ENCODE assay signal across 8 cellular contexts in the genomic region with DNA sequence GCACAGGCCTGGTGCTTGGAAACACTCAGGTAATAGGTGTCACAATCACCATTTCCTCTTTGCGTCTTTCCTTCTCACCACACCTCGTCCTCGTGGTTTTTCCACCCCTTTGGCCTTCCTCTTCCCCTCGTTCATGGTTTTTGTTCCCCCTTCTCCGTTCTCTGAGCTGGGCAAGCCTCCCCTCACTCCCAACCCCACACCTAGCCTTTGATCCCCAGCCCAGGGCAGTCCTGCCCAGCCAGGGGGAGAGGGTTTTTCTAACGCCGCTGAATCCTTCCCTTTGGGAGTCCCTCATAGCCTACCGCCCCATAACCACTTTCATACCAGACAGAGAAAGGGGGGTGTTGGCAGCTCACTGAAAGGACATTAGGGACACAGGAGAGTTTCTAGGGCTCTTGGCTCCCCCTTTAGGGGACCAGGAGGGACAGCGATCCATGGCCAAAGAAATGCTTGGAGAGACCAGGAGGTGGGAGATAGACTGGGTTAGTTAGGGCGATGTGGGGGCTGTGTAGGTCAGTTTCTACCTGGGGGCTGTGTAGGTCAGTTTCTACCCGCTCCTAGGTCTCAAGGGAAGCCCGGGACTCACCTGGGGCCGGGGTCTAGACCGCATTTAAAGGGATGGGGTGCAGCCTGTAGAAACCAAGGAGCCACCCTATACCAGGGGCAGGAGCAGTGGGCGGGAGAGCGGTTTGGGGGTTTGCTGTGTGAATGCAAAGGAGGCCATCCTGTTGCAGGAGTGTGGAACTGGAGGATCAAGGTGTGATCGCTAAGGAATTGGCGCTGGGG. TPM values are rescaled to one million over a fixed set of nuclear protein-coding genes. Genes with fewer than 3 reads are reported as not detected.
A peak's percentile ranks its signal among the peaks of the same experiment; 100 is the strongest.
DNase-seq lines count a peak whose midpoint lies in the region; ATAC-seq and TF ChIP-seq lines count a peak whose summit lies in the region.

No MANE protein-coding gene starts in this region.

- CTCF ChIA-PET in activated CD4-positive, alpha-beta T cell treated with anti-CD3 and anti-CD28 coated beads for 36 hours (lab: Charles Lee): interaction anchor here (0.6 kb wide), 1 partner anchor 25 kb away, joined by 3 read pairs; no protein-coding TSS in a partner anchor

- POLR2A ChIA-PET in activated CD4-positive, alpha-beta T cell treated with anti-CD3 and anti-CD28 coated beads for 36 hours (lab: Charles Lee): interaction anchor here (0.6 kb wide), 1 partner anchor 16 kb away, joined by 3 read pairs; no protein-coding TSS in a partner anchor

- peaks cover 19 to 58% (median 51%) of the 10 kb centered on the region in 4 donors for H3K4me1 ChIP-seq in esophagus muscularis mucosa

- TF ChIP-seq CTCF in esophagus muscularis mucosa (IDR thresholded peaks at IDR 0.05) (no peak), osteocyte (IDR thresholded peaks at IDR 0.05) (peak; percentile 59)

- no peak for TF ChIP-seq EP300 in esophagus muscularis mucosa (IDR thresholded peaks at IDR 0.05)

- DNase-seq in activated CD4-positive, alpha-beta T cell treated with anti-CD3 and anti-CD28 coated beads for 36 hours: no peak
- DNase-seq in activated CD4-positive, alpha-beta T cell treated with anti-CD3 and anti-CD28 coated beads for 4 hours: no peak
- DNase-seq in RPMI7951 (ENCODE audit: low read depth): peak; percentile 65
- DNase-seq in esophagus muscularis mucosa (ENCODE audit: extremely low spot score): no peak
- no peak for DNase-seq in osteocyte (ENCODE audit: extremely low spot score, unreplicated experiment)

- H3K4me3 ChIP-seq in esophagus muscularis mucosa: peak overlapping the region; percentile 76 to 93 (median 76)

- TF ChIP-seq POLR2A in esophagus muscularis mucosa (IDR thresholded peaks at IDR 0.05; ENCODE audit: low read depth): no peak

- no peak overlapping the region for H3K27ac Mint-ChIP-seq in activated CD4-positive, alpha-beta T cell treated with anti-CD3 and anti-CD28 coated beads for 36 hours
- H3K27ac Mint-ChIP-seq in osteocyte (ENCODE audit: unreplicated experiment): peak overlapping the region; percentile 83

- no peak for ATAC-seq in activated CD4-positive, alpha-beta T cell treated with anti-CD3 and anti-CD28 coated beads for 36 hours
- ATAC-seq in GM19455 (IDR thresholded peaks at IDR 0.05; ENCODE audit: unreplicated experiment): no peak
- ATAC-seq in GM19397 (IDR thresholded peaks at IDR 0.05; ENCODE audit: unreplicated experiment): no peak
- ATAC-seq in HG03108 (IDR thresholded peaks at IDR 0.05; ENCODE audit: unreplicated experiment): no peak

- no peaks in the 10 kb centered on the region for H3K36me3 Mint-ChIP-seq in activated CD4-positive, alpha-beta T cell treated with anti-CD3 and anti-CD28 coated beads for 36 hours (ENCODE audit: low read depth)
- peaks cover 9% of the 10 kb centered on the region for H3K36me3 Mint-ChIP-seq in osteocyte (ENCODE audit: unreplicated experiment)

- H3K27ac ChIP-seq in esophagus muscularis mucosa (replicated peaks in 1 of 4): peak overlapping the region; percentile 85 to 91 (median 88)

- peaks cover 2 to 34% (median 31%) of the 10 kb centered on the region in 4 donors for H3K36me3 ChIP-seq in esophagus muscularis mucosa

- no peaks in the 10 kb centered on the region for H3K27me3 ChIP-seq in esophagus muscularis mucosa

- intact Hi-C loops in activated CD4-positive, alpha-beta T cell treated with anti-CD3 and anti-CD28 coated beads for 36 hours (cut with DNase I, micrococcal nuclease): no loop called here
- intact Hi-C loops in esophagus muscularis mucosa (cut with DNase I): no loop called here

- peaks cover 27% of the 10 kb centered on the region for H3K27me3 Mint-ChIP-seq in activated CD4-positive, alpha-beta T cell treated with anti-CD3 and anti-CD28 coated beads for 36 hours
- H3K27me3 Mint-ChIP-seq in osteocyte (ENCODE audit: unreplicated experiment): no peaks in the 10 kb centered on the region

- peak overlapping the region; percentile 58 for H3K4me3 Mint-ChIP-seq in activated CD4-positive, alpha-beta T cell treated with anti-CD3 and anti-CD28 coated beads for 36 hours
- H3K4me3 Mint-ChIP-seq in osteocyte (ENCODE audit: unreplicated experiment): peak overlapping the region; percentile 90

- peaks cover 19% of the 10 kb centered on the region for H3K4me1 Mint-ChIP-seq in activated CD4-positive, alpha-beta T cell treated with anti-CD3 and anti-CD28 coated beads for 36 hours
- peaks cover 35% of the 10 kb centered on the region for H3K4me1 Mint-ChIP-seq in osteocyte (ENCODE audit: unreplicated experiment)

- no peaks in the 10 kb centered on the region for H3K9me3 ChIP-seq in esophagus muscularis mucosa

- 20% methylated on average over 18 of the region's 18 CpGs for WGBS in esophagus muscularis mucosa

- no peaks in the 10 kb centered on the region for H3K9me3 Mint-ChIP-seq in activated CD4-positive, alpha-beta T cell treated with anti-CD3 and anti-CD28 coated beads for 36 hours (ENCODE audit: low read depth)
- H3K9me3 Mint-ChIP-seq in osteocyte (ENCODE audit: unreplicated experiment): no peaks in the 10 kb centered on the region

RNA-seq across cellular contexts. Expression of a gene that starts 1.4 kb away (rescaled TPM):
- 1 to 10 TPM; 4.1 to 5.9 TPM for total RNA-seq in activated CD4-positive, alpha-beta T cell treated with anti-CD3 and anti-CD28 coated beads for 36 hours
- 24.6 and 27.0 TPM in 2 replicates for total RNA-seq in RPMI7951 (2014; rRNA removed; shearing (Covaris generic))
- 10 to 100 TPM; 26.2 to 92.4 (median 59.0) TPM for total RNA-seq in esophagus muscularis mucosa
- total RNA-seq in osteocyte: 88.9 and 91.9 TPM in 2 replicates

RNA-seq across cellular contexts. Expression of a gene that starts 26.6 kb away (rescaled TPM):
- 10 to 100 TPM; 13.6 to 15.6 TPM for total RNA-seq in activated CD4-positive, alpha-beta T cell treated with anti-CD3 and anti-CD28 coated beads for 36 hours
- total RNA-seq in RPMI7951 (2014; rRNA removed; shearing (Covaris generic)): 9.4 and 9.6 TPM in 2 replicates
- total RNA-seq in esophagus muscularis mucosa: 10 to 100 TPM; 15.0 to 26.0 (median 19.9) TPM
- total RNA-seq in osteocyte: 32.1 and 32.4 TPM in 2 replicates

RNA-seq across cellular contexts. Expression of a gene that starts 41.2 kb away (rescaled TPM):
- 10 to 100 TPM; 22.2 to 31.1 TPM for total RNA-seq in activated CD4-positive, alpha-beta T cell treated with anti-CD3 and anti-CD28 coated beads for 36 hours
- 43.1 and 58.9 TPM in 2 replicates for total RNA-seq in RPMI7951 (2014; rRNA removed; shearing (Covaris generic))
- total RNA-seq in esophagus muscularis mucosa: 10 to 100 TPM; 60.2 to 89.9 (median 81.2) TPM
- 123 and 126 TPM in 2 replicates for total RNA-seq in osteocyte

RNA-seq across cellular contexts. Expression of a gene that starts 49.0 kb away (rescaled TPM):
- total RNA-seq in activated CD4-positive, alpha-beta T cell treated with anti-CD3 and anti-CD28 coated beads for 36 hours: 100 to 1,000 TPM; 253 to 260 TPM
- 49.6 and 57.3 TPM in 2 replicates for total RNA-seq in RPMI7951 (2014; rRNA removed; shearing (Covaris generic))
- 10 to 100 TPM; 47.2 to 69.6 (median 61.7) TPM for total RNA-seq in esophagus muscularis mucosa
- total RNA-seq in osteocyte: 159 and 162 TPM in 2 replicates
